8 cellular contexts compared by ENCODE assay signal in the genomic region with DNA sequence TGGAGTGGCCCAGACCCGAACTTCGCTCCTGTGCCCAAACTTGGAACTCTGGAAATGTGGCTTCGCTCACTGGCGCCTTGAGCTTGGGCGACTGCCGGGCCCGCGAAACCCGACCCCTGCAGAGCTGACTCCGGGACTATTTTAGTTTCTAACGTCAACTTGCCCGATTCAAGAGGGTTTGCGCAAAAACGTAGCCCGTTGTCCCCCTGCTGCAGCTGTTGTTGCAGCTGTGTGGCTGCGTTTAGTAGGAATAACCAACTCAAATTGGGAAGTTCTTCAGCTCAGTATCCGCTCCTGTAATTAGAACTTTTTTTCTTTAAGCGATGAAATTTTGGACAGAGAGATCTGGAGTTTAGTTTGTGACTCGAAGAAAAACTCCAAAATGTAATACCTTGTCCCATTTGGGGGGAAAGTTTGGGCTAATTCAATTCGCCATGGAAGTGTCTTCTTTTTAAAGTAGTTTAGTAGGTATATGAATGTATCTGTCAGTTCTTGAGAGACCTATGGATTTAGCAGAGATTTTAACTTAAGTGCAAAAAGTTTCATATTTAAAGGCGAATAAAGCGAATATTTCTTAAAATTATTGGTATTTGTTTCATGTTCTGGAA. TPM values are rescaled to one million over a fixed set of nuclear protein-coding genes. Genes with fewer than 3 reads are reported as not detected.
DNase-seq lines count a peak whose midpoint lies in the region; TF ChIP-seq lines count a peak whose summit lies in the region.

No MANE protein-coding gene starts in this region.

- H3F3A ChIP-seq in smooth muscle cell (ENCODE audit: low read depth) = peaks cover 8% of the 10 kb centered on the region

- peaks cover 2% of the 10 kb centered on the region for H3K9me3 Mint-ChIP-seq in activated naive CD8-positive, alpha-beta T cell (ENCODE audit: low read depth)

- H3K9me3 ChIP-seq in HUES48 (ENCODE audit: control insufficient read depth, insufficient read depth, low read length) (no peaks in the 10 kb centered on the region), iPS DF 6.9 (ENCODE audit: control insufficient read depth, insufficient read depth, low read length) (no peaks in the 10 kb centered on the region), smooth muscle cell (replicated peaks; ENCODE audit: low read depth) (no peaks in the 10 kb centered on the region)

- peak overlapping the region; percentile 91 for H3K4me3 ChIP-seq in HUES48 (ENCODE audit: low read depth, low read length)
- H3K4me3 ChIP-seq in iPS DF 6.9 (ENCODE audit: low read length) = peak overlapping the region; percentile 94
- H3K4me3 ChIP-seq in smooth muscle cell = peak overlapping the region; percentile 90

- H3K27ac Mint-ChIP-seq in activated naive CD8-positive, alpha-beta T cell = peak overlapping the region; percentile 93

- peak overlapping the region; percentile 89 for H3K4me2 ChIP-seq in smooth muscle cell

- H3K27me3 ChIP-seq in HUES48 (ENCODE audit: control insufficient read depth, insufficient read depth, low read length) = no peaks in the 10 kb centered on the region
- no peaks in the 10 kb centered on the region for H3K27me3 ChIP-seq in iPS DF 6.9 (ENCODE audit: control insufficient read depth, insufficient read depth, low read length)
- no peaks in the 10 kb centered on the region for H3K27me3 ChIP-seq in smooth muscle cell (ENCODE audit: low read depth)

- H3K79me2 ChIP-seq in smooth muscle cell (ENCODE audit: low read depth) = peaks cover 56% of the 10 kb centered on the region

- H3K27ac ChIP-seq in HUES48 (ENCODE audit: low read depth, low read length) = peak overlapping the region; percentile 97
- H3K27ac ChIP-seq in iPS DF 6.9 (ENCODE audit: low read length) = no peak overlapping the region
- H3K27ac ChIP-seq in smooth muscle cell (ENCODE audit: low read depth) = peak overlapping the region; percentile 96

- H3K27me3 Mint-ChIP-seq in activated naive CD8-positive, alpha-beta T cell = no peaks in the 10 kb centered on the region

- peaks cover 24% of the 10 kb centered on the region for H3K36me3 ChIP-seq in HUES48 (ENCODE audit: control insufficient read depth, insufficient read depth, low read length)
- no peaks in the 10 kb centered on the region; the same call in 1 of the 2 replicates for H3K36me3 ChIP-seq in iPS DF 6.9 (ENCODE audit: control insufficient read depth, insufficient read depth, low read length)
- no peaks in the 10 kb centered on the region for H3K36me3 ChIP-seq in smooth muscle cell (ENCODE audit: low read depth)

- TF ChIP-seq CTCF in smooth muscle cell (IDR thresholded peaks at IDR 0.05; ENCODE audit: borderline replicate concordance, insufficient read depth, poor library complexity, severe bottlenecking) = no peak

- H3K4me3 Mint-ChIP-seq in activated naive CD8-positive, alpha-beta T cell = peak overlapping the region; percentile 97

- H3K36me3 Mint-ChIP-seq in activated naive CD8-positive, alpha-beta T cell = peaks cover 9% of the 10 kb centered on the region

- no peak overlapping the region for H2AFZ ChIP-seq in smooth muscle cell (ENCODE audit: low read depth)

- DNase-seq in DMS53 treated with DMSO at 0.1 percent for 48 hours (lab: John Stamatoyannopoulos, UW; ENCODE audit: unreplicated experiment) = peak; percentile 52
- DNase-seq in iPS DF 6.9 (ENCODE audit: low read depth, low spot score) = no peak
- DNase-seq in smooth muscle cell (lab: John Stamatoyannopoulos, UW; ENCODE audit: unreplicated experiment) = peak; percentile 50
- no peak for DNase-seq in putamen (ENCODE audit: low spot score)
- no peak for DNase-seq in NCI-H1417 treated with DMSO at 0.1 percent for 48 hours (lab: John Stamatoyannopoulos, UW)
- DNase-seq in AG08395 (ENCODE audit: low spot score) = no peak

- peaks cover 17% of the 10 kb centered on the region for H3K4me1 ChIP-seq in HUES48 (ENCODE audit: control insufficient read depth, insufficient read depth, low read length)
- no peaks in the 10 kb centered on the region for H3K4me1 ChIP-seq in iPS DF 6.9 (ENCODE audit: control insufficient read depth, insufficient read depth, low read length)
- peaks cover 35% of the 10 kb centered on the region for H3K4me1 ChIP-seq in smooth muscle cell (ENCODE audit: low read depth)

- peaks cover 49% of the 10 kb centered on the region for H4K20me1 ChIP-seq in smooth muscle cell (ENCODE audit: low read depth)

- H3K4me1 Mint-ChIP-seq in activated naive CD8-positive, alpha-beta T cell (ENCODE audit: low read depth) = peaks cover 57% of the 10 kb centered on the region

- WGBS in iPS DF 6.9 (ENCODE audit: insufficient coverage, insufficient read length) = no CpG with 5 or more reads among the region's 22 CpGs
- under 1% methylated on average over 22 of the region's 22 CpGs for WGBS in smooth muscle cell (ENCODE audit: low lambda C conversion rate)

- H3K9ac ChIP-seq in HUES48 (ENCODE audit: low read depth, low read length) (peak overlapping the region; percentile 99), smooth muscle cell (ENCODE audit: low read depth) (peak overlapping the region; percentile 94)

RNA-seq across cellular contexts. Expression of a gene that starts 0.6 kb away (rescaled TPM):
- 777 and 802 TPM in 2 replicates for total RNA-seq in smooth muscle cell
- 915 and 953 TPM in 2 replicates for polyA plus RNA-seq in smooth muscle cell

RNA-seq across cellular contexts. Expression of a gene that starts 13.8 kb away (rescaled TPM):
- 368 and 427 TPM in 2 replicates for total RNA-seq in smooth muscle cell
- polyA plus RNA-seq in smooth muscle cell = 498 TPM in 2 replicates

RNA-seq across cellular contexts. Expression of a gene that starts 28.4 kb away (rescaled TPM):
- total RNA-seq in smooth muscle cell = 0.40 and 0.54 TPM in 2 replicates
- polyA plus RNA-seq in smooth muscle cell = 0.20 and 0.87 TPM in 2 replicates

Comparison
In these comparisons a context has a peak if more than half of its experiments do, and no peak if none do; other contexts are left out.
1. DNase-seq: peak in DMS53 treated with DMSO at 0.1 percent for 48 hours (single experiment) and smooth muscle cell (single experiment); none in iPS DF 6.9 (single experiment), putamen (single experiment), NCI-H1417 treated with DMSO at 0.1 percent for 48 hours (single experiment) and AG08395 (single experiment).
2. Peak in every context shown above with its lines, with median percentiles within 50 percentile points of each other: H3K4me3 ChIP-seq.